34 cellular contexts compared by ENCODE assay signal in the genomic region with DNA sequence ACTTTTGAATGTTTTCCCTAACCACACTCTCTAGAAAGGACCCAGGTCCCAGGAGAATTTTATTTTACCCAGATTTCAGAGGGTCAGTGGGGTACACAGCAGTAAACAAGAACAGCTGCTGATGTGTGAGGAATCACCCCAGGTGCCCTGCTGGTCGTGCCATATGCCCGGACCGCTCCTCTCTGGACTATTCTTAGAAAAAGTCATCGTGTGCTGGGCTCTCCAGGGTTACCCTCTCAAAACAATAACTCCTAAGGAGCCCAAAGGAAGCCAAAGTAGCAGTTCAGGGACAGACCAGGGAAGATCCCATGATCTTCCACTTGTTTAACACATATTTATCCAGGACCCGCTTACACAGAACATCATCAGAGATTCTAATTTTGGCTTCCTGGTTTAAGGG. TPM values are rescaled to one million over a fixed set of nuclear protein-coding genes. Genes with fewer than 3 reads are reported as not detected.
"Had no signal": no experiment of that assay in that cellular context is flagged by ENCODE, and none has a peak within 500 bp of the region (broad histone marks: within the 10 kb centered on the region; RNA-seq: fewer than 3 reads in every experiment).

No MANE protein-coding gene starts in this region.

- H3K4me3 Mint-ChIP-seq: activated CD8-positive, alpha-beta T cell treated with anti-CD3 and anti-CD28 coated beads for 36 hours; activated naive CD4-positive, alpha-beta T cell treated with anti-CD3 and anti-CD28 coated beads for 36 hours; activated naive CD4-positive, alpha-beta T cell treated with anti-CD3 and anti-CD28 coated beads, Interleukin-2, amount 50 U/mL, for 24 hours; activated naive CD8-positive, alpha-beta T cell treated with anti-CD3 and anti-CD28 coated beads for 36 hours; activated naive CD8-positive, alpha-beta T cell treated with anti-CD3 and anti-CD28 coated beads, Interleukin-2, amount 50 U/mL, for 24 hours; activated T-cell treated with anti-CD3 and anti-CD28 coated beads, Interleukin-2, amount 50 U/mL, for 4 hours; brain; central memory CD8-positive, alpha-beta T cell; effector memory CD8-positive, alpha-beta T cell; T-helper 17 cell; T-helper 2 cell treated with Interferon-gamma antibody and Interleukin-4, amounts not matched to agents 5 μg/mL and 100 μg/mL, for 36 hours had no signal

- H3K36me3 ChIP-seq: ascending aorta, breast epithelium had no signal

- H3K36me3 Mint-ChIP-seq: activated naive CD4-positive, alpha-beta T cell treated with anti-CD3 and anti-CD28 coated beads, Interleukin-2, amount 50 U/mL, for 24 hours; activated naive CD8-positive, alpha-beta T cell treated with anti-CD3 and anti-CD28 coated beads for 36 hours had no signal

- ATAC-seq: foreskin keratinocyte had no signal

- DNase-seq: activated CD4-positive, alpha-beta T cell treated with anti-CD3 and anti-CD28 coated beads for 1 hour; activated CD4-positive, alpha-beta T cell treated with anti-CD3 and anti-CD28 coated beads for 48 hours; activated CD4-positive, alpha-beta T cell treated with anti-CD3 and anti-CD28 coated beads, Interleukin-2, amount 50 U/mL, for 1 hour; activated CD4-positive, alpha-beta T cell treated with anti-CD3 and anti-CD28 coated beads, Interleukin-2, amount 50 U/mL, for 48 hours; activated CD8-positive, alpha-beta memory T cell treated with anti-CD3 and anti-CD28 coated beads for 24 hours; activated CD8-positive, alpha-beta T cell treated with anti-CD3 and anti-CD28 coated beads for 36 hours; activated effector memory CD4-positive, alpha-beta T cell treated with anti-CD3 and anti-CD28 coated beads, Interleukin-2, amount 50 U/mL, for 16 hours; activated naive CD4-positive, alpha-beta T cell treated with anti-CD3 and anti-CD28 coated beads for 36 hours; activated naive CD8-positive, alpha-beta T cell treated with anti-CD3 and anti-CD28 coated beads for 36 hours; activated naive CD8-positive, alpha-beta T cell treated with anti-CD3 and anti-CD28 coated beads, Interleukin-2, amount 50 U/mL, for 24 hours; activated T-cell treated with anti-CD3 and anti-CD28 coated beads, Interleukin-2, amount 50 U/mL, for 4 hours; adrenal gland; amygdala; cortex of kidney; dermis blood vessel endothelial cell; effector CD4-positive, alpha-beta T cell; effector memory CD8-positive, alpha-beta T cell; erythroblast; foreskin keratinocyte; gastrocnemius medialis; heart right ventricle; T-helper 1 cell; T-helper 17 cell; T1000 had no signal

- H3K4me3 ChIP-seq: adrenal gland, ascending aorta, breast epithelium, cardiac muscle cell, esophagus muscularis mucosa, gastrocnemius medialis, heart right ventricle, hepatocyte had no signal

- H3K27ac ChIP-seq: adrenal gland, ascending aorta, breast epithelium, cardiac muscle cell, esophagus muscularis mucosa, foreskin keratinocyte, gastrocnemius medialis, heart right ventricle, hepatocyte had no signal

- H2AFZ ChIP-seq: hepatocyte had no signal

- H3K27me3 Mint-ChIP-seq: activated CD8-positive, alpha-beta T cell treated with anti-CD3 and anti-CD28 coated beads for 36 hours; activated naive CD8-positive, alpha-beta T cell treated with anti-CD3 and anti-CD28 coated beads for 36 hours; brain had no signal

- H3K4me2 ChIP-seq: hepatocyte had no signal

- H3K27me3 ChIP-seq: adrenal gland, ascending aorta, breast epithelium, cardiac muscle cell, esophagus muscularis mucosa, foreskin keratinocyte, gastrocnemius medialis, heart right ventricle, hepatocyte had no signal

- H3K27ac Mint-ChIP-seq: activated CD8-positive, alpha-beta T cell treated with anti-CD3 and anti-CD28 coated beads for 36 hours; activated naive CD4-positive, alpha-beta T cell treated with anti-CD3 and anti-CD28 coated beads for 36 hours; activated naive CD4-positive, alpha-beta T cell treated with anti-CD3 and anti-CD28 coated beads, Interleukin-2, amount 50 U/mL, for 24 hours; activated naive CD8-positive, alpha-beta T cell treated with anti-CD3 and anti-CD28 coated beads for 36 hours; activated naive CD8-positive, alpha-beta T cell treated with anti-CD3 and anti-CD28 coated beads, Interleukin-2, amount 50 U/mL, for 24 hours; activated T-helper 2 cell treated with anti-CD3 and anti-CD28 coated beads, Interferon-gamma antibody, Interleukin-2, Interleukin-4, amounts not matched to agents 10 μg/mL and 5 μg/mL and 100 μg/mL, durations not matched to agents 14 hours and 24 hours and 36 hours; effector memory CD8-positive, alpha-beta T cell; T-helper 17 cell; T-helper 2 cell treated with Interferon-gamma antibody and Interleukin-4, amounts not matched to agents 5 μg/mL and 100 μg/mL, for 36 hours had no signal

- H3K4me1 Mint-ChIP-seq: activated naive CD4-positive, alpha-beta T cell treated with anti-CD3 and anti-CD28 coated beads, Interleukin-2, amount 50 U/mL, for 24 hours; activated naive CD8-positive, alpha-beta T cell treated with anti-CD3 and anti-CD28 coated beads, Interleukin-2, amount 50 U/mL, for 24 hours; central memory CD8-positive, alpha-beta T cell had no signal

- H3K9me3 ChIP-seq: adrenal gland, ascending aorta, breast epithelium, esophagus muscularis mucosa, gastrocnemius medialis, heart right ventricle had no signal

- H3K9me3 Mint-ChIP-seq: activated CD8-positive, alpha-beta T cell treated with anti-CD3 and anti-CD28 coated beads for 36 hours; activated naive CD4-positive, alpha-beta T cell treated with anti-CD3 and anti-CD28 coated beads for 36 hours; activated naive CD4-positive, alpha-beta T cell treated with anti-CD3 and anti-CD28 coated beads, Interleukin-2, amount 50 U/mL, for 24 hours; activated naive CD8-positive, alpha-beta T cell treated with anti-CD3 and anti-CD28 coated beads for 36 hours; activated naive CD8-positive, alpha-beta T cell treated with anti-CD3 and anti-CD28 coated beads, Interleukin-2, amount 50 U/mL, for 24 hours; activated T-cell treated with anti-CD3 and anti-CD28 coated beads, Interleukin-2, amount 50 U/mL, for 4 hours; activated T-helper 2 cell treated with anti-CD3 and anti-CD28 coated beads, Interferon-gamma antibody, Interleukin-2, Interleukin-4, amounts not matched to agents 10 μg/mL and 5 μg/mL and 100 μg/mL, durations not matched to agents 14 hours and 24 hours and 36 hours; brain; central memory CD8-positive, alpha-beta T cell; effector memory CD8-positive, alpha-beta T cell; T-helper 2 cell treated with Interferon-gamma antibody and Interleukin-4, amounts not matched to agents 5 μg/mL and 100 μg/mL, for 36 hours had no signal

- H3K4me1 ChIP-seq: adrenal gland, ascending aorta, breast epithelium, esophagus muscularis mucosa, foreskin keratinocyte, gastrocnemius medialis, heart right ventricle had no signal

- H3K79me2 ChIP-seq: hepatocyte had no signal

RNA-seq across cellular contexts. Expression of gene LRP4, which starts 29.7 kb away (rescaled TPM):
- total RNA-seq: T-helper 17 cell had no signal
